In genomic region chr3:29436612-29437313, GRCh38 we compare ENCODE assay signal across 10 cellular contexts.
"Had no signal": no experiment of that assay in that cellular context is flagged by ENCODE, and none has a peak within 500 bp of the region (broad histone marks: within the 10 kb centered on the region; RNA-seq: fewer than 3 reads in every experiment).

No MANE protein-coding gene starts in this region.

- H3K27ac ChIP-seq: adrenal gland, stomach had no signal

- H3K36me3 ChIP-seq: adrenal gland had no signal

- H3K27me3 ChIP-seq: adrenal gland, stomach had no signal

- H3K4me3 ChIP-seq: adrenal gland, stomach had no signal

- H3K9me3 ChIP-seq: adrenal gland, stomach had no signal

- ATAC-seq: effector memory CD8-positive, alpha-beta T cell; left lobe of liver had no signal

- DNase-seq: activated B cell treated with CpG ODN at 0.5 μM for 24 hours; activated CD4-positive, alpha-beta T cell treated with anti-CD3 and anti-CD28 coated beads, Interleukin-2, amount 10 ng/mL, durations not matched to agents 24 days and 14 days; activated naive CD4-positive, alpha-beta T cell treated with anti-CD3 and anti-CD28 coated beads, Interleukin-2, amount 10 ng/mL, durations not matched to agents 7 days and 5 days; activated T-cell treated with anti-CD3 and anti-CD28 coated beads for 4 hours; adrenal gland; effector memory CD8-positive, alpha-beta T cell; stimulated activated CD4-positive, alpha-beta T cell treated with anti-CD3 and anti-CD28 coated beads, Interleukin-15, amount 100 ng/mL, for 24 hours; stimulated activated CD4-positive, alpha-beta T cell treated with anti-CD3 and anti-CD28 coated beads, Interleukin-4, amount 100 ng/mL, for 24 hours; stomach had no signal
